ENCODE assay signal across 17 cellular contexts in the genomic region with DNA sequence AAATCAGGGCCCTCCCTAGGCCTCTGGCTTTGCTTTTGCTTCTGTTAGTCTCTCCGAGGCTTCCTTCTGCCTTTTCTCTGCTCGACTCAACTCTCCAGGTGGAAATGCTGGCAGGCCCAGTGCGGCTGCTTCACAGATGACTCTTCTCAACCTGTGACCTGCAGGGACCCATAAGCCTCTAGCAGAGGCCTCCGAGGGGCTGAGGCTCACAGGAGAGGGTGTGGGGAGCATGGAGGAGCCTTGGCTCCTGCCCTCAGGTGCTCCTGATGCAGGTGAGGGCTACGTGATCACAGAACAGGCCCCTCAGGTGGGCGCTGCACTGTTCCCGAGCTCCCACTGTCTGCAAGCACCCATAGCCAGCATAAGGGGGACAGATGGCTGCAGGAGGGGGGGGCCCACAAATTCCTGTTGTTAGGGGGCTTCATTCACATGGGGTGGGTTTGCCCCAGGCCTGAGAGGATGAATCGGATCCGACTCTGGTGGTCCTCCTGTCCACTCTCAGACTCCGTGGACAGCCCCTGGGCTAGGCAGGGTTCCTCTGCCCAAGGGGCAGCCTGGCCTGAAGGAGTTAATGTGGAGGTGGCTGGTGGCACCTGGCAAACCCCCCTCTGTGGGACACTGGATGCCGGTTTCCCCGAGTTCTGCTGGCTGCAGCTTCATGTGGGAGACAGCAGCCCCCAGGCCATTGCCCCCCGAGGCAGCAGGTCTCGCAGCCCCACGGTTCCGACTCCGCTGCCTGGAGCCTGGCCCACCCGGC. TPM values are rescaled to one million over a fixed set of nuclear protein-coding genes. Genes with fewer than 3 reads are reported as not detected.
DNase-seq lines count a peak whose midpoint lies in the region; ATAC-seq and TF ChIP-seq lines count a peak whose summit lies in the region.
"Had no signal": no experiment of that assay in that cellular context is flagged by ENCODE, and none has a peak within 500 bp of the region (broad histone marks: within the 10 kb centered on the region; RNA-seq: fewer than 3 reads in every experiment).

No MANE protein-coding gene starts in this region.

- TF ChIP-seq CTCF in OCI-LY3 (IDR thresholded peaks at IDR 0.05; ENCODE audit: low read depth, low read length) = no peak

- H4K20me1 ChIP-seq in OCI-LY3 (ENCODE audit: insufficient read depth, low read length) = no peaks in the 10 kb centered on the region

- intact Hi-C loops in sciatic nerve (cut with DNase I) = no loop called here

- 0 out of 2 replicates have a peak, but pooled peaks cover 12% of the 10 kb centered on the region for H3K9me3 ChIP-seq in OCI-LY3 (ENCODE audit: insufficient read depth, low read length)
- H3K9me3 ChIP-seq: SJSA1 had no signal

- H3K27me3 ChIP-seq in H7 (ENCODE audit: control insufficient read depth, insufficient read depth, low read length) = no peaks in the 10 kb centered on the region
- H3K27me3 ChIP-seq in OCI-LY3 (ENCODE audit: low read depth, low read length) = no peaks in the 10 kb centered on the region

- ATAC-seq in sciatic nerve (no peak), HG03460 (IDR thresholded peaks at IDR 0.05; ENCODE audit: unreplicated experiment) (no peak), GM21786 (IDR thresholded peaks at IDR 0.05; ENCODE audit: unreplicated experiment) (no peak)
- ATAC-seq: GM23338, K562, Panc1 had no signal

- DNase-seq in H7 = peak; percentile 48
- DNase-seq in islet precursor cell = peak; percentile 49
- peak; percentile 30 for DNase-seq in sciatic nerve (ENCODE audit: low spot score)
- no peak for DNase-seq in DMS153 (lab: John Stamatoyannopoulos, UW)
- DNase-seq in NCI-H69 (lab: John Stamatoyannopoulos, UW) = no peak
- DNase-seq: DMS79 treated with DMSO at 0.1 percent for 48 hours, NCI-H1105, NCI-H226, SW 1271 had no signal

- no peak overlapping the region for H3K9ac ChIP-seq in OCI-LY3 (ENCODE audit: low read length)

- H3K79me2 ChIP-seq in OCI-LY3 (ENCODE audit: low read length) = no peaks in the 10 kb centered on the region

- H3K4me1 ChIP-seq in OCI-LY3 (ENCODE audit: low read length) = peaks cover 13% of the 10 kb centered on the region
- H3K4me1 ChIP-seq: SJSA1 had no signal

- H3K36me3 ChIP-seq in H7 (replicated peaks; ENCODE audit: control insufficient read depth, insufficient read depth, low read length) (no peaks in the 10 kb centered on the region), OCI-LY3 (replicated peaks; ENCODE audit: low read depth, low read length) (peaks cover 4% of the 10 kb centered on the region)
- H3K36me3 ChIP-seq: SJSA1 had no signal

- no peak overlapping the region for H3K4me2 ChIP-seq in OCI-LY3 (ENCODE audit: low read length)
- H3K4me2 ChIP-seq: GM23338 had no signal

- peak overlapping the region; percentile 75; the same call in 1 of the 2 replicates for H2AFZ ChIP-seq in OCI-LY3 (ENCODE audit: low read depth, low read length)
- H2AFZ ChIP-seq: GM23338 had no signal

- no peak overlapping the region for H3K4me3 ChIP-seq in H7 (ENCODE audit: insufficient read depth, low read depth, low read length)
- H3K4me3 ChIP-seq in OCI-LY3 (ENCODE audit: low read length) = no peak overlapping the region
- H3K4me3 ChIP-seq: GM23338, K562, SJSA1 had no signal

- H3K27ac ChIP-seq in OCI-LY3 (ENCODE audit: low read length) = no peak overlapping the region
- H3K27ac ChIP-seq: SJSA1 had no signal

RNA-seq across cellular contexts. Expression of gene FCN2, which starts 10.9 kb away (rescaled TPM):
- total RNA-seq in H7 (2014; rRNA removed; shearing (Covaris generic)) = not detected in 2 replicates
- not detected for total RNA-seq in sciatic nerve
- total RNA-seq: G401, GM23338, K562, SJSA1 had no signal

RNA-seq across cellular contexts. Expression of gene FCN1, which starts 48.0 kb away (rescaled TPM):
- not detected in 2 replicates for total RNA-seq in H7 (2014; rRNA removed; shearing (Covaris generic))
- 16.1 TPM for total RNA-seq in sciatic nerve
- total RNA-seq: G401, GM23338, K562, SJSA1 had no signal

Comparison
In these comparisons a context has a peak if more than half of its experiments do, and no peak if none do; other contexts are left out.
1. DNase-seq: peak in H7 (single experiment), islet precursor cell (single experiment) and sciatic nerve (single experiment); none in DMS153 (single experiment) and NCI-H69 (single experiment).
2. RNA of gene FCN1, which starts 48.0 kb away (total RNA-seq): 16.1 TPM in sciatic nerve (single experiment); not detected in H7; every median in the first group is over 10 times any median in the second.